9 cellular contexts compared by ENCODE assay signal in genomic region chr19:47723573-47723923, GRCh38. TPM values are rescaled to one million over a fixed set of nuclear protein-coding genes. Genes with fewer than 3 reads are reported as not detected.
DNase-seq lines count a peak whose midpoint lies in the region; ATAC-seq and TF ChIP-seq lines count a peak whose summit lies in the region.
"Had no signal": no experiment of that assay in that cellular context is flagged by ENCODE, and none has a peak within 500 bp of the region (broad histone marks: within the 10 kb centered on the region; RNA-seq: fewer than 3 reads in every experiment).

No MANE protein-coding gene starts in this region.

- no peak for TF ChIP-seq POLR2A in heart left ventricle (IDR thresholded peaks at IDR 0.05)

- H3K36me3 ChIP-seq in heart left ventricle, result peaks cover 0 to 65% (median 19%) of the 10 kb centered on the region in 9 donors
- H3K36me3 ChIP-seq in subcutaneous abdominal adipose tissue (ENCODE audit: control insufficient read depth in 5 of 5, insufficient read depth in 5 of 5, low read length in 5 of 5), result peaks cover 0 to 51% (median 28%) of the 10 kb centered on the region in 5 donors

- POLR2A ChIA-PET in activated naive CD8-positive, alpha-beta T cell treated with anti-CD3 and anti-CD28 coated beads, Interleukin-2, amount 10 ng/mL, durations not matched to agents 7 days and 5 days (lab: Charles Lee), result interaction anchor here (0.7 to 1.0 kb wide), 2 partner anchors 54 to 208 kb away, joined by 3 to 4 read pairs; no protein-coding TSS in a partner anchor

- H3K9me3 ChIP-seq in heart left ventricle (no peaks in the 10 kb centered on the region), subcutaneous abdominal adipose tissue (ENCODE audit: control insufficient read depth in 5 of 5, low read length in 5 of 5) (no peaks in the 10 kb centered on the region)

- no peak overlapping the region for H3K9ac ChIP-seq in subcutaneous abdominal adipose tissue (ENCODE audit: low read length in 5 of 5)
- H3K9ac ChIP-seq: parathyroid adenoma had no signal

- H3K4me3 Mint-ChIP-seq in activated naive CD8-positive, alpha-beta T cell treated with anti-CD3 and anti-CD28 coated beads, Interleukin-2, amount 10 ng/mL, durations not matched to agents 7 days and 5 days, result peak overlapping the region; percentile 25
- no peak overlapping the region for H3K4me3 Mint-ChIP-seq in activated naive CD8-positive, alpha-beta T cell treated with anti-CD3 and anti-CD28 coated beads for 36 hours
- H3K4me3 Mint-ChIP-seq in T-helper 1 cell treated with Interleukin-12 subunit alpha and Interleukin-12 subunit beta and Interleukin-4 antibody, amounts not matched to agents 30 μg/mL and 1 μg/mL, for 36 hours, result peak overlapping the region; percentile 21

- H3K36me3 Mint-ChIP-seq in activated naive CD8-positive, alpha-beta T cell treated with anti-CD3 and anti-CD28 coated beads, Interleukin-2, amount 10 ng/mL, durations not matched to agents 7 days and 5 days, result no peaks in the 10 kb centered on the region
- H3K36me3 Mint-ChIP-seq in activated naive CD8-positive, alpha-beta T cell treated with anti-CD3 and anti-CD28 coated beads for 36 hours, result no peaks in the 10 kb centered on the region
- H3K36me3 Mint-ChIP-seq in T-helper 1 cell treated with Interleukin-12 subunit alpha and Interleukin-12 subunit beta and Interleukin-4 antibody, amounts not matched to agents 30 μg/mL and 1 μg/mL, for 36 hours (ENCODE audit: low read depth), result no peaks in the 10 kb centered on the region

- H3K4me1 ChIP-seq in heart left ventricle, result peaks cover 0 to 86% (median 45%) of the 10 kb centered on the region in 12 donors
- H3K4me1 ChIP-seq in subcutaneous abdominal adipose tissue (ENCODE audit: control insufficient read depth in 5 of 5, insufficient read depth in 5 of 5, low read length in 5 of 5), result peaks cover 13 to 82% (median 77%) of the 10 kb centered on the region in 5 donors

- H3K27me3 ChIP-seq in heart left ventricle (peaks cover 0 to 5% (median 0%) of the 10 kb centered on the region in 9 donors), subcutaneous abdominal adipose tissue (ENCODE audit: control insufficient read depth in 5 of 5, insufficient read depth in 4 of 5, low read length in 5 of 5) (no peaks in the 10 kb centered on the region)

- WGBS in heart left ventricle, 4 donors, result 23 to 28% (median 24%) methylated on average over 8 of the region's 8 CpGs

- ATAC-seq in activated naive CD8-positive, alpha-beta T cell treated with anti-CD3 and anti-CD28 coated beads, Interleukin-2, amount 10 ng/mL, durations not matched to agents 7 days and 5 days (ENCODE audit: low read depth), result peak; percentile 43
- ATAC-seq in heart left ventricle (peak in 2 of 4 donors; percentile 23 to 37), GM21619 (IDR thresholded peaks at IDR 0.05; ENCODE audit: unreplicated experiment) (no peak), GM21390 (IDR thresholded peaks at IDR 0.05; ENCODE audit: unreplicated experiment) (no peak)

- H3K27ac ChIP-seq in heart left ventricle (peak overlapping the region in 10 of 12 donors; percentile 0 to 82 (median 63)), subcutaneous abdominal adipose tissue (ENCODE audit: low read depth, low read length) (peak overlapping the region; percentile 94)
- H3K27ac ChIP-seq: parathyroid adenoma had no signal

- H3K9me3 Mint-ChIP-seq in activated naive CD8-positive, alpha-beta T cell treated with anti-CD3 and anti-CD28 coated beads, Interleukin-2, amount 10 ng/mL, durations not matched to agents 7 days and 5 days, result no peaks in the 10 kb centered on the region
- no peaks in the 10 kb centered on the region for H3K9me3 Mint-ChIP-seq in activated naive CD8-positive, alpha-beta T cell treated with anti-CD3 and anti-CD28 coated beads for 36 hours
- no peaks in the 10 kb centered on the region for H3K9me3 Mint-ChIP-seq in T-helper 1 cell treated with Interleukin-12 subunit alpha and Interleukin-12 subunit beta and Interleukin-4 antibody, amounts not matched to agents 30 μg/mL and 1 μg/mL, for 36 hours

- H3K27me3 Mint-ChIP-seq in activated naive CD8-positive, alpha-beta T cell treated with anti-CD3 and anti-CD28 coated beads, Interleukin-2, amount 10 ng/mL, durations not matched to agents 7 days and 5 days, result peaks cover 3% of the 10 kb centered on the region
- peaks cover 35% of the 10 kb centered on the region for H3K27me3 Mint-ChIP-seq in activated naive CD8-positive, alpha-beta T cell treated with anti-CD3 and anti-CD28 coated beads for 36 hours
- peaks cover 5% of the 10 kb centered on the region for H3K27me3 Mint-ChIP-seq in T-helper 1 cell treated with Interleukin-12 subunit alpha and Interleukin-12 subunit beta and Interleukin-4 antibody, amounts not matched to agents 30 μg/mL and 1 μg/mL, for 36 hours (ENCODE audit: low read depth)

- no peak for TF ChIP-seq CTCF in heart left ventricle (IDR thresholded peaks at IDR 0.05)

- intact Hi-C loops in heart left ventricle (cut with DNase I), result no loop called here

- DNase-seq in activated naive CD8-positive, alpha-beta T cell treated with anti-CD3 and anti-CD28 coated beads, Interleukin-2, amount 10 ng/mL, durations not matched to agents 7 days and 5 days, result no peak
- no peak for DNase-seq in activated naive CD8-positive, alpha-beta T cell treated with anti-CD3 and anti-CD28 coated beads for 36 hours
- DNase-seq in heart left ventricle (peak in 4 of 5 donors; percentile 47 to 80 (median 70)), germinal center (ENCODE audit: low spot score) (no peak)

- H3K27ac Mint-ChIP-seq in activated naive CD8-positive, alpha-beta T cell treated with anti-CD3 and anti-CD28 coated beads, Interleukin-2, amount 10 ng/mL, durations not matched to agents 7 days and 5 days, result no peak overlapping the region
- no peak overlapping the region for H3K27ac Mint-ChIP-seq in activated naive CD8-positive, alpha-beta T cell treated with anti-CD3 and anti-CD28 coated beads for 36 hours
- H3K27ac Mint-ChIP-seq in T-helper 1 cell treated with Interleukin-12 subunit alpha and Interleukin-12 subunit beta and Interleukin-4 antibody, amounts not matched to agents 30 μg/mL and 1 μg/mL, for 36 hours, result no peak overlapping the region

- peaks cover 4% of the 10 kb centered on the region for H3K4me1 Mint-ChIP-seq in activated naive CD8-positive, alpha-beta T cell treated with anti-CD3 and anti-CD28 coated beads, Interleukin-2, amount 10 ng/mL, durations not matched to agents 7 days and 5 days
- peaks cover 3% of the 10 kb centered on the region for H3K4me1 Mint-ChIP-seq in activated naive CD8-positive, alpha-beta T cell treated with anti-CD3 and anti-CD28 coated beads for 36 hours
- peaks cover 5% of the 10 kb centered on the region for H3K4me1 Mint-ChIP-seq in T-helper 1 cell treated with Interleukin-12 subunit alpha and Interleukin-12 subunit beta and Interleukin-4 antibody, amounts not matched to agents 30 μg/mL and 1 μg/mL, for 36 hours (ENCODE audit: low read depth)

- H3K4me3 ChIP-seq in heart left ventricle (peak overlapping the region in 9 of 12 donors; percentile 12 to 49 (median 33)), subcutaneous abdominal adipose tissue (ENCODE audit: low read depth in 1 of 5, low read length in 5 of 5) (peak overlapping the region in 2 of 5 donors; percentile 33 to 35)

RNA-seq across cellular contexts. Expression of gene EHD2, which starts 10.3 kb away (rescaled TPM):
- under 1 TPM; 0.22 to 0.23 TPM for total RNA-seq in activated naive CD8-positive, alpha-beta T cell treated with anti-CD3 and anti-CD28 coated beads, Interleukin-2, amount 10 ng/mL, durations not matched to agents 7 days and 5 days
- under 1 TPM; 0.44 to 0.68 TPM for total RNA-seq in activated naive CD8-positive, alpha-beta T cell treated with anti-CD3 and anti-CD28 coated beads for 36 hours
- total RNA-seq in heart left ventricle, result 100 to 1,000 TPM in 1 of 9 donors, 10 to 100 TPM in 8; 39.9 to 133 (median 45.1) TPM
- polyA plus RNA-seq in heart left ventricle, result 10 to 100 TPM; 30.6 to 52.7 TPM

RNA-seq across cellular contexts. Expression of gene NOP53, which starts 21.8 kb away (rescaled TPM):
- total RNA-seq in activated naive CD8-positive, alpha-beta T cell treated with anti-CD3 and anti-CD28 coated beads, Interleukin-2, amount 10 ng/mL, durations not matched to agents 7 days and 5 days, result 100 to 1,000 TPM; 434 to 469 TPM
- total RNA-seq in activated naive CD8-positive, alpha-beta T cell treated with anti-CD3 and anti-CD28 coated beads for 36 hours, result 100 to 1,000 TPM; 248 to 249 TPM
- total RNA-seq in heart left ventricle, result 100 to 1,000 TPM; 132 to 206 (median 171) TPM
- polyA plus RNA-seq in heart left ventricle, result 100 to 1,000 TPM; 242 to 259 TPM

RNA-seq across cellular contexts. Expression of gene SELENOW, which starts 55.0 kb away (rescaled TPM):
- 100 to 1,000 TPM; 116 to 120 TPM for total RNA-seq in activated naive CD8-positive, alpha-beta T cell treated with anti-CD3 and anti-CD28 coated beads, Interleukin-2, amount 10 ng/mL, durations not matched to agents 7 days and 5 days
- 100 to 1,000 TPM in 1 of 2 experiments, 10 to 100 TPM in 1; 99.1 to 107 TPM for total RNA-seq in activated naive CD8-positive, alpha-beta T cell treated with anti-CD3 and anti-CD28 coated beads for 36 hours
- 1,000 to 10,000 TPM in 5 of 9 donors, 100 to 1,000 TPM in 4; 790 to 2,748 (median 1,081) TPM for total RNA-seq in heart left ventricle
- 1,000 to 10,000 TPM in 1 of 2 donors, 100 to 1,000 TPM in 1; 647 to 2,041 TPM for polyA plus RNA-seq in heart left ventricle

Comparison
In these comparisons a context has a peak if more than half of its experiments do, and no peak if none do; other contexts are left out.
1. DNase-seq: peak in heart left ventricle (4 of 5); none in activated naive CD8-positive, alpha-beta T cell treated with anti-CD3 and anti-CD28 coated beads, Interleukin-2, amount 10 ng/mL, durations not matched to agents 7 days and 5 days (single experiment), activated naive CD8-positive, alpha-beta T cell treated with anti-CD3 and anti-CD28 coated beads for 36 hours (single experiment) and germinal center (single experiment).
2. RNA of gene EHD2, which starts 10.3 kb away (total RNA-seq): 39.9 to 133 TPM in heart left ventricle; 0.44 to 0.68 TPM in activated naive CD8-positive, alpha-beta T cell treated with anti-CD3 and anti-CD28 coated beads for 36 hours and 0.22 to 0.23 TPM in activated naive CD8-positive, alpha-beta T cell treated with anti-CD3 and anti-CD28 coated beads, Interleukin-2, amount 10 ng/mL, durations not matched to agents 7 days and 5 days; every median in the first group is over 10 times any median in the second.
3. RNA of gene SELENOW, which starts 55.0 kb away (total RNA-seq): 790 to 2,748 TPM in heart left ventricle; 116 to 120 TPM in activated naive CD8-positive, alpha-beta T cell treated with anti-CD3 and anti-CD28 coated beads, Interleukin-2, amount 10 ng/mL, durations not matched to agents 7 days and 5 days and 99.1 to 107 TPM in activated naive CD8-positive, alpha-beta T cell treated with anti-CD3 and anti-CD28 coated beads for 36 hours; every median in the first group is over 4 times any median in the second.